Comparison of ENCODE assay signal across 12 cellular contexts in the genomic region with DNA sequence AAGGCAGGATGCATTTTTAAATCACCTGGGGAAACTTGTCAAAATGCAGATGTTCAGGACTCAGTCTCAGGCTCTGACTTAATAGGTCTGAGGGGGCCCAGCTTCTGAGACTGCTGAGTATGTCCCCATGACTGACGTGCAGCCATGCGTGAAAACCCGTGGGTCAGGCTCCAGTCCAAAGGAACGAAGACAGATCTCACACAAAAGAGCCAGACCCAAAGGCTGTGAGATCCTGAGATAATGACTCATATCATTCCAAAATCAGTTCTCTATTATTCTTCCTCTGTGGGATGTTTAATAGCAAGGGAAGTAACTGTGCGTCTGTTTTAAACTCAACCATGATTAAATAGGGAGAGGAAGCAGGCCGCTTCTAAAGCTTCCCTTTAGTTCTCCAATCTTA.
DNase-seq lines count a peak whose midpoint lies in the region; TF ChIP-seq lines count a peak whose summit lies in the region.
"Had no signal": no experiment of that assay in that cellular context is flagged by ENCODE, and none has a peak within 500 bp of the region (broad histone marks: within the 10 kb centered on the region; RNA-seq: fewer than 3 reads in every experiment).

No MANE protein-coding gene starts in this region.

- intact Hi-C loops in esophagus squamous epithelium (cut with DNase I): no loop called here

- H3K27ac ChIP-seq in VCaP (peak overlapping the region; percentile 63), esophagus squamous epithelium (no peak overlapping the region), MM.1S (ENCODE audit: low read length) (no peak overlapping the region)

- no peak overlapping the region for H3K9ac ChIP-seq in MM.1S (ENCODE audit: low read length)

- H3K79me2 ChIP-seq in MM.1S (ENCODE audit: low read length): no peaks in the 10 kb centered on the region

- H4K20me1 ChIP-seq in MM.1S (ENCODE audit: insufficient read depth, low read length): no peaks in the 10 kb centered on the region

- no peak for TF ChIP-seq POLR2A in esophagus squamous epithelium (IDR thresholded peaks at IDR 0.05)

- H2AFZ ChIP-seq in MM.1S (ENCODE audit: low read length): no peak overlapping the region

- H3K9me3 ChIP-seq in esophagus squamous epithelium (no peaks in the 10 kb centered on the region), MM.1S (replicated peaks; ENCODE audit: insufficient read depth, low read length) (no peaks in the 10 kb centered on the region)

- peaks cover 0 to 31% (median 0%) of the 10 kb centered on the region in 4 donors for H3K27me3 ChIP-seq in esophagus squamous epithelium
- no peaks in the 10 kb centered on the region for H3K27me3 ChIP-seq in MM.1S (replicated peaks; ENCODE audit: insufficient read depth, low read length)

- 15 to 18% methylated on average over 6 of the region's 6 CpGs for WGBS in esophagus squamous epithelium, 2 donors

- H3K4me1 ChIP-seq in esophagus squamous epithelium (peaks cover 0 to 4% (median 0%) of the 10 kb centered on the region in 3 donors), MM.1S (ENCODE audit: low read length) (no peaks in the 10 kb centered on the region)

- H3K4me3 ChIP-seq in skeletal muscle cell (ENCODE audit: low read depth, low read length): no peak overlapping the region
- H3K4me3 ChIP-seq in esophagus squamous epithelium: no peak overlapping the region
- no peak overlapping the region for H3K4me3 ChIP-seq in MM.1S (ENCODE audit: low read length)

- TF ChIP-seq CTCF in VCaP (conservative IDR thresholded peaks at IDR 0.05): no peak
- TF ChIP-seq CTCF in esophagus squamous epithelium (IDR thresholded peaks at IDR 0.05): no peak
- no peak for TF ChIP-seq CTCF in MM.1S (IDR thresholded peaks at IDR 0.05; ENCODE audit: low read length)

- DNase-seq in EL (peak; percentile 17), iris pigment epithelial cell (ENCODE audit: low read depth) (peak; percentile 24), skeletal muscle cell (ENCODE audit: low read depth) (peak; percentile 15), esophagus squamous epithelium (lab: John Stamatoyannopoulos, UW) (no peak), MM.1S (no peak), cerebellum (ENCODE audit: low spot score) (no peak)
- DNase-seq in stimulated activated CD4-positive, alpha-beta T cell treated with anti-CD3 and anti-CD28 coated beads, Interleukin-4, amount 100 ng/mL, for 24 hours: no peak
- DNase-seq: activated CD4-positive, alpha-beta memory T cell treated with anti-CD3 and anti-CD28 coated beads for 36 hours; DND-41; NCI-H2081; stimulated activated CD4-positive, alpha-beta T cell treated with anti-CD3 and anti-CD28 coated beads, Interleukin-12 subunit alpha, Interleukin-12 subunit beta, amount 100 ng/mL, for 4 hours had no signal

- H3K36me3 ChIP-seq in esophagus squamous epithelium (peaks cover 0 to 34% (median 0%) of the 10 kb centered on the region in 3 donors), MM.1S (replicated peaks; ENCODE audit: insufficient read depth, low read length) (no peaks in the 10 kb centered on the region)

- H3K9me2 ChIP-seq in MM.1S (replicated peaks; ENCODE audit: insufficient read depth, low read length): no peaks in the 10 kb centered on the region

- no peak overlapping the region for H3K4me2 ChIP-seq in MM.1S (ENCODE audit: low read depth, low read length)

- no peaks in the 10 kb centered on the region for H3F3A ChIP-seq in MM.1S (ENCODE audit: insufficient read depth, low read length)

Comparison
In these comparisons a context has a peak if more than half of its experiments do, and no peak if none do; other contexts are left out.
1. DNase-seq: peak in EL (single experiment), iris pigment epithelial cell (single experiment) and skeletal muscle cell (single experiment); none in esophagus squamous epithelium (single experiment), stimulated activated CD4-positive, alpha-beta T cell treated with anti-CD3 and anti-CD28 coated beads, Interleukin-4, amount 100 ng/mL, for 24 hours (single experiment), MM.1S (single experiment) and cerebellum (single experiment).